Comparison of ENCODE assay signal across 1 cellular context in the genomic region with DNA sequence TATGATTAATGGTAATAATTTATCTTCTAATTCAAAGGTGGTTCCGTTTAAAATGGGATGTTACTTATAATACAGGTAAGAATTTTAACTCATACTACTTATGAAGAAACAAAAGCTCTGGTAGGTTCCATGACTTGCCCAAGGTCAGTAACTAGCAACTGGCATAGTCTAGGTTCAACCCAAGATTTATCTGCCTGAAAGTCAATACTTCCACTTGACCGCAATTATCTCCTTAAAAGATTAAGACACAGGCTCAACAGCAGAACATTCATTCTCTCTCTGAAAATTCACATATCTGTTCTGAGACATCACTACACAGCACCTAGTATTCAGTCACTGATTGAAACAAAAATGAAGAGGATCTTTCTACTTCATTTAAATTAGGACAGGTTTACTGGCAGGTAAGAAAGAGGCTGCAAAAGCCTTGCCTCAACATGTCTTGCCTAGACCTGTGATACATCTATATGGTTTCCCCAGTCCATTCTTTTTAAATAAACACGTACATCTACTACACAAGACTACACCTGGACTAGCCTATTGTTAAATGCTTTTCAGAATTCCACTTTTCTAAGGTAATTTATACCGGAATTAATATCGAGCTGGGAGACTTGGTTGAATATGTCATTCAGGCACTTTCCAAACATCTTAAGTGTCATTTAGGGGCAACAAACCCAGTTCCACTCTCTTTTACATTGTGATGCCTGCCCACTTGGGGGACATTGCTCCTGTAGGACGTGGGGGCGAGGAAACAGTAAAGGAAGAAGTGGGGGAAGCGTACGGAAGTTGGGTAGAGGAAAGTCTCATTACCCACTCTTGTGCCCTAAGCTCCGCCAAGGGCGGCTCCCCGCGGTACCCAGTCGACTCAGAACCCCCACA.
TF ChIP-seq lines count a peak whose summit lies in the region.

No MANE protein-coding gene starts in this region.

TF ChIP-seq in HepG2, 621 proteins besides CTCF, POLR2A, EP300 and RAD21:
- TF ChIP-seq ZNF563 (CRISPR knock-in tag; IDR thresholded peaks at IDR 0.05) (no peak), THYN1 (CRISPR knock-in tag; IDR thresholded peaks at IDR 0.05; ENCODE audit: borderline replicate concordance, low read depth) (no peak), HNRNPLL (IDR thresholded peaks at IDR 0.05; ENCODE audit: low read depth, low read length, poor library complexity, severe bottlenecking) (no peak), ZNF367 (CRISPR knock-in tag; IDR thresholded peaks at IDR 0.05; ENCODE audit: borderline replicate concordance) (no peak), ZNF737 (CRISPR knock-in tag; IDR thresholded peaks at IDR 0.05; ENCODE audit: borderline replicate concordance) (no peak), ZNF512B (CRISPR knock-in tag; IDR thresholded peaks at IDR 0.05; ENCODE audit: borderline replicate concordance) (no peak)
- TF ChIP-seq, protein P1, sequence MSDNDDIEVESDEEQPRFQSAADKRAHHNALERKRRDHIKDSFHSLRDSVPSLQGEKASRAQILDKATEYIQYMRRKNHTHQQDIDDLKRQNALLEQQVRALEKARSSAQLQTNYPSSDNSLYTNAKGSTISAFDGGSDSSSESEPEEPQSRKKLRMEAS (IDR thresholded peaks at IDR 0.05), result no peak
- TF ChIP-seq, protein P2, sequence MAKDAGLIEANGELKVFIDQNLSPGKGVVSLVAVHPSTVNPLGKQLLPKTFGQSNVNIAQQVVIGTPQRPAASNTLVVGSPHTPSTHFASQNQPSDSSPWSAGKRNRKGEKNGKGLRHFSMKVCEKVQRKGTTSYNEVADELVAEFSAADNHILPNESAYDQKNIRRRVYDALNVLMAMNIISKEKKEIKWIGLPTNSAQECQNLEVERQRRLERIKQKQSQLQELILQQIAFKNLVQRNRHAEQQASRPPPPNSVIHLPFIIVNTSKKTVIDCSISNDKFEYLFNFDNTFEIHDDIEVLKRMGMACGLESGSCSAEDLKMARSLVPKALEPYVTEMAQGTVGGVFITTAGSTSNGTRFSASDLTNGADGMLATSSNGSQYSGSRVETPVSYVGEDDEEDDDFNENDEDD (CRISPR knock-in tag; IDR thresholded peaks at IDR 0.05; ENCODE audit: borderline replicate concordance), result no peak
